In genomic region chr3:59566481-59566975, GRCh38 we compare ENCODE assay signal across 13 cellular contexts.
DNase-seq lines count a peak whose midpoint lies in the region; ATAC-seq and TF ChIP-seq lines count a peak whose summit lies in the region.
"Had no signal": no experiment of that assay in that cellular context is flagged by ENCODE, and none has a peak within 500 bp of the region (broad histone marks: within the 10 kb centered on the region; RNA-seq: fewer than 3 reads in every experiment).

No MANE protein-coding gene starts in this region.

- H3K27ac ChIP-seq in CD8-positive, alpha-beta memory T cell (ENCODE audit: low read depth, low read length), result no peak overlapping the region
- H3K27ac ChIP-seq: spleen, uterus had no signal

- no peaks in the 10 kb centered on the region for H3K36me3 Mint-ChIP-seq in CD8-positive, alpha-beta memory T cell
- H3K36me3 Mint-ChIP-seq: CD8-positive, alpha-beta T cell had no signal

- H3K4me1 Mint-ChIP-seq in CD8-positive, alpha-beta memory T cell, result peaks cover 4 to 10% (median 9%) of the 10 kb centered on the region in 3 donors

- H3K27me3 Mint-ChIP-seq in CD8-positive, alpha-beta memory T cell, result peaks cover 0 to 2% of the 10 kb centered on the region in 2 donors

- no peaks in the 10 kb centered on the region for H3K36me3 ChIP-seq in CD8-positive, alpha-beta memory T cell (ENCODE audit: insufficient read depth, low read length)
- H3K36me3 ChIP-seq: spleen, uterus had no signal

- no peak for TF ChIP-seq CTCF in foreskin fibroblast (IDR thresholded peaks at IDR 0.05; ENCODE audit: low read depth, low read length)

- CTCF ChIA-PET in CD8-positive, alpha-beta memory T cell (lab: Charles Lee), result no interaction called here

- H3K4me1 ChIP-seq in CD8-positive, alpha-beta memory T cell (ENCODE audit: insufficient read depth, low read length), result no peaks in the 10 kb centered on the region
- H3K4me1 ChIP-seq: spleen, uterus had no signal

- POLR2A ChIA-PET in CD8-positive, alpha-beta memory T cell (lab: Charles Lee), result interaction anchor here (0.5 kb wide), 1 partner anchor 267 kb away, joined by 3 read pairs; no protein-coding TSS in a partner anchor

- peak; percentile 51 for DNase-seq in stimulated activated CD4-positive, alpha-beta T cell treated with anti-CD3 and anti-CD28 coated beads, Interleukin-1b, Interleukin-23, amount 100 ng/mL, for 48 hours
- no peak for DNase-seq in stimulated activated CD4-positive, alpha-beta T cell treated with anti-CD3 and anti-CD28 coated beads, Interleukin-2, amount 100 ng/mL, for 24 hours
- no peak for DNase-seq in stimulated activated naive CD8-positive, alpha-beta T cell treated with anti-CD3 and anti-CD28 coated beads, Interleukin-15, Interleukin-2, amounts not matched to agents 100 U/mL and 50 U/mL, for 24 hours
- DNase-seq in foreskin fibroblast, result no peak
- DNase-seq in CD8-positive, alpha-beta memory T cell, result no peak
- DNase-seq in NCI-H2081 (lab: John Stamatoyannopoulos, UW), result no peak
- DNase-seq: activated CD8-positive, alpha-beta memory T cell treated with anti-CD3 and anti-CD28 coated beads, Interleukin-2, amount 50 U/mL, for 48 hours; CD8-positive, alpha-beta T cell; left ventricle myocardium superior; spleen; uterus had no signal

- ATAC-seq in GM21786 (IDR thresholded peaks at IDR 0.05; ENCODE audit: unreplicated experiment) (peak; percentile 98), HG03520 (IDR thresholded peaks at IDR 0.05; ENCODE audit: unreplicated experiment) (peak; percentile 97)
- ATAC-seq in stimulated activated naive CD8-positive, alpha-beta T cell treated with anti-CD3 and anti-CD28 coated beads, Interleukin-15, Interleukin-2, amounts not matched to agents 100 U/mL and 50 U/mL, for 24 hours, result peak; percentile 47
- ATAC-seq: CD8-positive, alpha-beta T cell; left ventricle myocardium superior had no signal

- no peak overlapping the region for H3K4me3 ChIP-seq in foreskin fibroblast (ENCODE audit: low read depth in 1 of 2, low read length in 2 of 2)
- no peak overlapping the region for H3K4me3 ChIP-seq in CD8-positive, alpha-beta memory T cell (ENCODE audit: low read length)
- H3K4me3 ChIP-seq: spleen, uterus had no signal

- peaks cover 0 to 2% (median 0%) of the 10 kb centered on the region in 5 donors for H3K9me3 Mint-ChIP-seq in CD8-positive, alpha-beta memory T cell
- H3K9me3 Mint-ChIP-seq: CD8-positive, alpha-beta T cell had no signal

- H3K27ac Mint-ChIP-seq in CD8-positive, alpha-beta memory T cell, result peak overlapping the region in 1 of 8 donors; percentile 66
- H3K27ac Mint-ChIP-seq: CD8-positive, alpha-beta T cell had no signal

- H3K27me3 ChIP-seq in CD8-positive, alpha-beta memory T cell (ENCODE audit: insufficient read depth, low read length, poor library complexity, severe bottlenecking), result no peaks in the 10 kb centered on the region
- H3K27me3 ChIP-seq: spleen, uterus had no signal

- H3K9me3 ChIP-seq in CD8-positive, alpha-beta memory T cell (ENCODE audit: low read length), result no peaks in the 10 kb centered on the region
- H3K9me3 ChIP-seq: spleen, uterus had no signal

- H3K4me3 Mint-ChIP-seq in CD8-positive, alpha-beta memory T cell, result peak overlapping the region in 2 of 7 donors; percentile 1 to 2
- H3K4me3 Mint-ChIP-seq: CD8-positive, alpha-beta T cell had no signal

Comparison
In these comparisons a context has a peak if more than half of its experiments do, and no peak if none do; other contexts are left out.
1. ATAC-seq: peak in every context shown above with its lines; median percentile 98 in GM21786; 97 in HG03520; 47 in stimulated activated naive CD8-positive, alpha-beta T cell treated with anti-CD3 and anti-CD28 coated beads, Interleukin-15, Interleukin-2, amounts not matched to agents 100 U/mL and 50 U/mL, for 24 hours.